Comparison of ENCODE assay signal across 30 cellular contexts in the genomic region with DNA sequence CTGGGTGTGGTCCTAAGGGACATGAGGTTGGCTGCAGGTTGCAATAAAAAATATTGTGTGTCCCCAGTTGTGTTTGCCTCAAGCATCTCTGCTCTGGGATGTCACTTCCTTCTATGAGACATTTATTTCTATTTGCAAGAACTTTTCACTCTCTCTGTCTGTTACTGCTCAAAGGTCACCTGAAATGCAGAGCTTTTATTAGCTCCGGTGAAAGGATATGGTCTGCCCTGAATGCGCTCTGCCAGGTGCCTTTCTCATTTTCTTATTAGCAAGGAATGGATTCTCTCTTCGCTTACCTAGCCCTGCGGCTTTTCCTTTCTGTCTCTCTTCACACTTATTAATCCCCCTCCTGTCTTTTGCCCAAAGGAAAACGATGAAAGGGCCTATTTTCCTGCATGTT.
"Had no signal": no experiment of that assay in that cellular context is flagged by ENCODE, and none has a peak within 500 bp of the region (broad histone marks: within the 10 kb centered on the region; RNA-seq: fewer than 3 reads in every experiment).

No MANE protein-coding gene starts in this region.

- H3K4me2 ChIP-seq: KMS-11, PC-9 had no signal

- H3K27ac ChIP-seq: KMS-11, PC-9, RWPE1, SJCRH30, SK-N-MC had no signal

- ATAC-seq: Panc1, Right ventricle myocardium inferior, SK-N-SH treated with all-trans-retinoic acid at 6 μM for 48 hours, T-cell had no signal

- H3K36me3 ChIP-seq: SJCRH30 had no signal

- H2AFZ ChIP-seq: PC-9 had no signal

- H3K4me1 ChIP-seq: SJCRH30 had no signal

- H3K9me3 ChIP-seq: SJCRH30 had no signal

- H3K9ac ChIP-seq: KMS-11 had no signal

- H3K27me3 ChIP-seq: SJCRH30 had no signal

- DNase-seq: Karpas-422, MM.1S, MV-4-11, NCI-H1092, NCI-H1105, NCI-H1417 treated with DMSO at 0.1 percent for 48 hours, NCI-H1436 treated with DMSO at 0.1 percent for 48 hours, NCI-H1694 treated with DMSO at 0.1 percent for 48 hours, NCI-H187 treated with DMSO at 0.1 percent for 48 hours, NCI-H2029, NCI-H2081, NCI-H2171 treated with DMSO at 0.1 percent for 48 hours, NCI-H2227 treated with DMSO at 0.1 percent for 48 hours, NCI-H510A, NCI-H524, NCI-H526, NCI-H69, NCI-H748 treated with DMSO at 0.1 percent for 48 hours, NCI-H82, PC-9, SHP77, SIG-M5, SJCRH30, T-cell had no signal

- H3K4me3 ChIP-seq: PC-9, SJCRH30, SK-N-MC had no signal
